8 cellular contexts compared by ENCODE assay signal in the genomic region with DNA sequence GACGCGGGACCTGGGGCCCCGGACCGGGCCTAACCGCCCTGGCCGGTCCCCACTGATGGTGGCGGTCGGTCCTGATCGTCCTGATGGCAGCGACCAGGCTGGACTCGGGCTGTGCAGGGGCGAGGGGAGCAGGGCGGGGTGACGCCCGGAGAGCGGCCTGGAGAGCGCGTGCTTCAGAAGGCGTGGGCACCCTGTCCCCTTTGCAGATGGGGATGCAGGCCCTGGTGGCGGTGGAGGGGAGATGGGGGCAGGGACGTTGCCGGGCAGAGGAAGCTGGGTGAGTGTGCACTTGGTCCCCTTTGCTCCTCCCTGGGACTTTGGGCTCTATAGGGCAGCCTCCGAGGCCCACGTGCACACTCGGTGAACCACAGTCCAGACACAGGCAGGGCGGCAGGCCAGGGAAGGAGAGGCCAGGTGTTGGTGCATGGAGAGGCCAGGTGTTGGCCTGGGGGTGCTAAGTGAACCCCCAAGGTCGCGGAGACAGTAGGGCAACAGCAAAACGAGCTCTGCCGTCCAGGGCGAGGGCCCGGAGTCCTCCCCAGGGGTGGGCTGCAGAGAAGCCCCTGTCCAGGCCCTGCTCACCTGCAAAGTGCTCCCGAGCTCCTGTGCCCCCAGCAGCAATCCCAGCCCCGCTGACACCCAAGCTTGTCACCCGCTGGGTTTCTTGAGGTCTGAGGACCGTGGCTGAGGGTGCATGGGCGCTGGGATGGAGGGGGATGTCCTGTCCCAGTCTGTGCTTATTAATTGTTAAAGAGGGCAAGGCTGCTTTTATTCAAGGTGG. TPM values are rescaled to one million over a fixed set of nuclear protein-coding genes. Genes with fewer than 3 reads are reported as not detected.
DNase-seq lines count a peak whose midpoint lies in the region; TF ChIP-seq lines count a peak whose summit lies in the region.

No MANE protein-coding gene starts in this region.

- H3K9me3 Mint-ChIP-seq in CD14-positive monocyte (no peaks in the 10 kb centered on the region), H9 (no peaks in the 10 kb centered on the region; a peak in 1 of 5 replicates), immature natural killer cell (no peaks in the 10 kb centered on the region)

- no peaks in the 10 kb centered on the region for H3K9me2 ChIP-seq in OCI-LY1 (ENCODE audit: low read depth, low read length)

- H3K27me3 Mint-ChIP-seq in CD14-positive monocyte (ENCODE audit: low read depth in 3 of 3): no peaks in the 10 kb centered on the region
- H3K27me3 Mint-ChIP-seq in H9 (ENCODE audit: low read depth): peaks cover 2% of the 10 kb centered on the region
- peaks cover 9 to 12% (median 11%) of the 10 kb centered on the region in 3 donors for H3K27me3 Mint-ChIP-seq in immature natural killer cell (ENCODE audit: low read depth in 3 of 3)

- H2BK5ac ChIP-seq in H9 (ENCODE audit: insufficient read length, low read length): no peak overlapping the region

- peaks cover 36% of the 10 kb centered on the region for H3K4me1 Mint-ChIP-seq in CD14-positive monocyte
- peaks cover 13 to 14% of the 10 kb centered on the region in 2 experiments for H3K4me1 Mint-ChIP-seq in H9
- H3K4me1 Mint-ChIP-seq in immature natural killer cell: peaks cover 15 to 26% of the 10 kb centered on the region in 2 donors

- H2AK5ac ChIP-seq in H9 (ENCODE audit: insufficient read length, low read length): no peak overlapping the region

- H4K8ac ChIP-seq in H9 (replicated peaks; ENCODE audit: insufficient read length, low read depth, low read length): no peak overlapping the region

- H4K5ac ChIP-seq in H9 (ENCODE audit: insufficient read length, low read depth, low read length): no peak overlapping the region

- no peak overlapping the region for H3K4ac ChIP-seq in H9 (ENCODE audit: low read depth, low read length)

- H3K27ac Mint-ChIP-seq in CD14-positive monocyte (peak overlapping the region; percentile 97 to 100 (median 98)), H9 (peak overlapping the region in 2 of 3 experiments; percentile 48 to 49; a peak in 3 of 7 replicates), immature natural killer cell (peak overlapping the region; percentile 88 to 99 (median 96))

- H3K36me3 ChIP-seq in OCI-LY1 (ENCODE audit: insufficient read depth, low read length) (no peaks in the 10 kb centered on the region), adrenal gland (replicated peaks in 1 of 2) (no peaks in the 10 kb centered on the region)

- H3K27ac ChIP-seq in H9 (ENCODE audit: insufficient read length, low read depth, low read length): no peak overlapping the region
- H3K27ac ChIP-seq in OCI-LY1 (ENCODE audit: low read depth, low read length, poor library complexity, severe bottlenecking): no peak overlapping the region
- H3K27ac ChIP-seq in adrenal gland: peak overlapping the region; percentile 61 to 94 (median 90)

- no peak overlapping the region for H2BK12ac ChIP-seq in H9 (ENCODE audit: insufficient read length, low read depth, low read length)

- H3K4me1 ChIP-seq in H9 (ENCODE audit: insufficient read depth, low read length) (no peaks in the 10 kb centered on the region; the same call in 1 of the 2 replicates), OCI-LY1 (ENCODE audit: insufficient read depth, low read length, severe bottlenecking) (peaks cover 6% of the 10 kb centered on the region), adrenal gland (replicated peaks in 1 of 2) (peaks cover 12 to 16% of the 10 kb centered on the region in 2 donors)

- no peak overlapping the region for H2BK20ac ChIP-seq in H9 (ENCODE audit: low read depth, low read length, poor library complexity, severe bottlenecking)

- H3K4me3 ChIP-seq in OCI-LY1 (ENCODE audit: low read depth, low read length, poor library complexity, severe bottlenecking) (peak overlapping the region; percentile 56), adrenal gland (peak overlapping the region in 2 of 4 donors; percentile 11 to 60)

- H3K9ac ChIP-seq in H9 (ENCODE audit: extremely low read depth, insufficient read length, low read length) (no peak overlapping the region), OCI-LY1 (ENCODE audit: low read length) (peak overlapping the region; percentile 41)

- no peaks in the 10 kb centered on the region for H3K79me2 ChIP-seq in H9 (ENCODE audit: insufficient read depth, low read length)
- H3K79me2 ChIP-seq in OCI-LY1 (ENCODE audit: insufficient read depth, low read length): no peaks in the 10 kb centered on the region

- H3K56ac ChIP-seq in H9 (ENCODE audit: insufficient read length, low read depth, low read length): no peak overlapping the region

- intact Hi-C loops in CD14-positive monocyte (cut with micrococcal nuclease): loop anchor here (1.0 to 5.0 kb wide), 2 partner anchors 35 to 42 kb away; a partner anchor contains a TSS
- intact Hi-C loops in adrenal gland (cut with DNase I): no loop called here

- no peak for TF ChIP-seq POLR2A in adrenal gland (IDR thresholded peaks at IDR 0.05)

- H3K4me3 Mint-ChIP-seq in CD14-positive monocyte: peak overlapping the region; percentile 80 to 89
- peak overlapping the region; percentile 25 to 35; a peak in 2 of 5 replicates for H3K4me3 Mint-ChIP-seq in H9
- H3K4me3 Mint-ChIP-seq in immature natural killer cell: peak overlapping the region; percentile 87 to 93 (median 90)

- WGBS in H9 (ENCODE audit: extremely low coverage, insufficient read length, low lambda C conversion rate): no CpG with 5 or more reads among the region's 37 CpGs
- WGBS in adrenal gland, 4 donors: 38 to 50% (median 48%) methylated on average over 18 to 37 of the region's 37 CpGs

- peak; percentile 89 for DNase-seq in CD14-positive monocyte (ENCODE audit: low spot score)
- peak; percentile 50 for DNase-seq in H9
- DNase-seq in adrenal gland: peak; percentile 47 to 72 (median 56)
- DNase-seq in immature natural killer cell: no peak
- DNase-seq in stimulated activated CD4-positive, alpha-beta T cell treated with anti-CD3 and anti-CD28 coated beads, Interleukin-15, amount 100 ng/mL, for 24 hours: peak; percentile 56
- DNase-seq in NCI-H2227 (lab: John Stamatoyannopoulos, UW; ENCODE audit: unreplicated experiment): no peak
- DNase-seq in amniotic stem cell (lab: John Stamatoyannopoulos, UW): no peak

- H4K20me1 ChIP-seq in H9 (ENCODE audit: control insufficient read depth, insufficient read depth, insufficient read length) (no peaks in the 10 kb centered on the region), OCI-LY1 (ENCODE audit: insufficient read depth, low read length) (no peaks in the 10 kb centered on the region)

- TF ChIP-seq CTCF in CD14-positive monocyte (IDR thresholded peaks at IDR 0.05) (no peak), H9 (conservative IDR thresholded peaks at IDR 0.05) (no peak), OCI-LY1 (IDR thresholded peaks at IDR 0.05; ENCODE audit: low read length) (no peak), adrenal gland (IDR thresholded peaks at IDR 0.05) (no peak)

- H3K18ac ChIP-seq in H9 (ENCODE audit: insufficient read length, low read depth, low read length): peak overlapping the region; percentile 70

- H3K4me2 ChIP-seq in H9 (ENCODE audit: insufficient read depth, insufficient read length, low read length): peak overlapping the region; percentile 21
- peak overlapping the region; percentile 61 for H3K4me2 ChIP-seq in OCI-LY1 (ENCODE audit: low read length)

- no peaks in the 10 kb centered on the region for H3F3A ChIP-seq in OCI-LY1 (ENCODE audit: insufficient read depth, low read length)

- peak overlapping the region; percentile 10 for H3K14ac ChIP-seq in H9 (ENCODE audit: insufficient read depth, low read length)

- no peak overlapping the region for H3K23ac ChIP-seq in H9 (ENCODE audit: insufficient read length, low read depth, low read length)

- H3K9me3 ChIP-seq in H9 (ENCODE audit: control insufficient read depth, low read depth, low read length) (no peaks in the 10 kb centered on the region), OCI-LY1 (ENCODE audit: low read length) (no peaks in the 10 kb centered on the region), adrenal gland (replicated peaks in 1 of 3) (no peaks in the 10 kb centered on the region)

- H3K23me2 ChIP-seq in H9 (ENCODE audit: insufficient read length, low read depth, low read length, poor library complexity, severe bottlenecking): peaks cover 6% of the 10 kb centered on the region

- H2AFZ ChIP-seq in H9 (ENCODE audit: low read length) (no peak overlapping the region), OCI-LY1 (ENCODE audit: low read length) (no peak overlapping the region)

- H3T11ph ChIP-seq in H9 (ENCODE audit: low read length): no peak overlapping the region

- H3K27me3 ChIP-seq in H9 (ENCODE audit: insufficient read depth, low read length): no peaks in the 10 kb centered on the region
- no peaks in the 10 kb centered on the region for H3K27me3 ChIP-seq in OCI-LY1 (ENCODE audit: insufficient read depth, low read length)
- H3K27me3 ChIP-seq in adrenal gland: no peaks in the 10 kb centered on the region

- H3K79me1 ChIP-seq in H9 (ENCODE audit: insufficient read depth, low read depth, low read length, poor library complexity, severe bottlenecking): no peaks in the 10 kb centered on the region

- peaks cover 31% of the 10 kb centered on the region in 2 donors for H3K36me3 Mint-ChIP-seq in CD14-positive monocyte
- peaks cover 9 to 22% (median 18%) of the 10 kb centered on the region in 3 experiments; a peak in 6 of 7 replicates for H3K36me3 Mint-ChIP-seq in H9 (ENCODE audit: insufficient read depth in 1 of 3, low read depth in 3 of 3)
- peaks cover 3 to 7% (median 4%) of the 10 kb centered on the region in 3 donors for H3K36me3 Mint-ChIP-seq in immature natural killer cell

- no peak overlapping the region for H4K91ac ChIP-seq in H9 (ENCODE audit: insufficient read length, low read depth, low read length)

- H2BK15ac ChIP-seq in H9 (ENCODE audit: low read depth, low read length): no peak overlapping the region

- no peak overlapping the region for H2BK120ac ChIP-seq in H9 (ENCODE audit: low read depth, low read length, poor library complexity, severe bottlenecking)

RNA-seq across cellular contexts. Expression of a gene that starts 42.3 kb away (rescaled TPM):
- polyA plus RNA-seq in CD14-positive monocyte: 1 to 10 TPM; 1.2 to 1.5 TPM
- 57.2 and 62.6 TPM in 2 replicates for total RNA-seq in H9 (2021)
- 10 to 100 TPM; 21.4 to 57.9 (median 38.8) TPM for total RNA-seq in adrenal gland
- 10 to 100 TPM in 2 of 3 donors, 1 to 10 TPM in 1; 7.5 to 31.0 (median 24.0) TPM for polyA plus RNA-seq in adrenal gland
- polyA plus RNA-seq in immature natural killer cell: not detected

Comparison
In these comparisons a context has a peak if more than half of its experiments do, and no peak if none do; other contexts are left out.
1. DNase-seq: peak in CD14-positive monocyte (single experiment), H9 (single experiment), adrenal gland (7 of 7) and stimulated activated CD4-positive, alpha-beta T cell treated with anti-CD3 and anti-CD28 coated beads, Interleukin-15, amount 100 ng/mL, for 24 hours (single experiment); none in immature natural killer cell (0 of 3), NCI-H2227 (single experiment) and amniotic stem cell (single experiment).
2. H3K4me3 Mint-ChIP-seq: peak in every context shown above with its lines; median percentile 90 in immature natural killer cell; 84 in CD14-positive monocyte; 30 in H9.
3. H3K27ac ChIP-seq: peak in adrenal gland (5 of 5); none in H9 (single experiment) and OCI-LY1 (single experiment).
4. intact Hi-C loops: an anchor here in CD14-positive monocyte (1.0 to 5.0 kb wide); none called in adrenal gland.
5. Peak in every context shown above with its lines, with median percentiles within 50 percentile points of each other: H3K27ac Mint-ChIP-seq.